6 cellular contexts compared by ENCODE assay signal in the genomic region with DNA sequence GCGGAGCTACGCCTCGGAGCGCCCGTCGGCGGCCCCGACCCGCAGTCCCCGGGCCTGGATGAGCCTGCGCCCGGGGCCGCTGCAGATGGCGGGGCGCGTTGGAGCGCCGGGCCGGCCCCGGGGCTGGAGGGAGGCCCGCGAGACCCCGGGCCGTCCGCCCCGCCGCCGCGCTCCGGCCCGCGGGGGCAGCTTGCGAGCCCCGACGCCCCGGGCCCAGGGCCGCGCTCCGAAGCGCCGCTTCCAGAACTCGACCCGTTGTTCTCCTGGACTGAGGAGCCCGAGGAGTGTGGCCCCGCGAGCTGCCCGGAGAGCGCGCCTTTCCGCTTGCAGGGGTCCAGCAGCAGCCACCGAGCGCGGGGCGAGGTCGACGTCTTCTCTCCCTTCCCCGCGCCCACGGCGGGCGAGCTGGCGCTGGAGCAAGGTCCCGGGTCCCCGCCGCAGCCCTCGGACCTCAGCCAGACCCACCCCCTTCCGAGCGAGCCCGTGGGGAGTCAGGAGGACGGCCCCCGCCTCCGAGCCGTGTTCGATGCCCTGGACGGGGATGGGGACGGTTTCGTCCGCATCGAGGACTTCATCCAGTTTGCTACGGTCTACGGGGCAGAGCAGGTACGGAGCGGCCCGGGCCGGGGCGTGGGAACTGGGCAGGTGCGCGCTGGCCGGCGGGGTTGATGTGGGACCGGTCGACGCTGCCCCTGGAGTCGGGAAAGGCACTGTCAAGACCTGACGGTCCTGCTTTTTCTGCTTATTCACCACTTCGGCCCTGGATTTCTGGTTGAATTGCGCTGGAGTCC. TPM values are rescaled to one million over a fixed set of nuclear protein-coding genes. Genes with fewer than 3 reads are reported as not detected.
A peak's percentile ranks its signal among the peaks of the same experiment; 100 is the strongest.
DNase-seq lines count a peak whose midpoint lies in the region.

No MANE protein-coding gene starts in this region.

- no peak overlapping the region for H3K27ac Mint-ChIP-seq in activated naive CD8-positive, alpha-beta T cell

- H3K4me1 ChIP-seq in mononuclear cell (ENCODE audit: insufficient read depth, low read length) = peaks cover 27% of the 10 kb centered on the region

- H3K9me3 Mint-ChIP-seq in activated naive CD8-positive, alpha-beta T cell (ENCODE audit: low read depth) = no peaks in the 10 kb centered on the region

- H3K27me3 Mint-ChIP-seq in activated naive CD8-positive, alpha-beta T cell = no peaks in the 10 kb centered on the region

- H3K4me1 Mint-ChIP-seq in activated naive CD8-positive, alpha-beta T cell (ENCODE audit: low read depth) = peaks cover 37% of the 10 kb centered on the region

- peak; percentile 26 for DNase-seq in stimulated activated CD4-positive, alpha-beta T cell treated with anti-CD3 and anti-CD28 coated beads, Interleukin-15, amount 100 ng/mL, for 24 hours
- no peak for DNase-seq in stimulated activated CD4-positive, alpha-beta T cell treated with anti-CD3 and anti-CD28 coated beads, Interleukin-1b, Interleukin-23, amount 100 ng/mL, for 48 hours
- DNase-seq in DMS153 treated with DMSO at 0.1 percent for 48 hours (lab: John Stamatoyannopoulos, UW; ENCODE audit: unreplicated experiment) = no peak
- DNase-seq in NCI-H2029 (lab: John Stamatoyannopoulos, UW) = no peak

- H3K4me3 ChIP-seq in mononuclear cell (ENCODE audit: low read length) = peak overlapping the region; percentile 26

- peaks cover 6% of the 10 kb centered on the region for H3K27me3 ChIP-seq in mononuclear cell (ENCODE audit: insufficient read depth, low read length)

- H3K36me3 Mint-ChIP-seq in activated naive CD8-positive, alpha-beta T cell = peaks cover 3% of the 10 kb centered on the region

- H3K4me3 Mint-ChIP-seq in activated naive CD8-positive, alpha-beta T cell = peak overlapping the region; percentile 91

- H3K9me3 ChIP-seq in mononuclear cell (ENCODE audit: low read depth, low read length) = no peaks in the 10 kb centered on the region

RNA-seq across cellular contexts. Expression of a gene that starts 0.9 kb away (rescaled TPM):
- total RNA-seq in mononuclear cell = 6.5 TPM

RNA-seq across cellular contexts. Expression of a gene that starts 24.6 kb away (rescaled TPM):
- total RNA-seq in mononuclear cell = 2.9 TPM

RNA-seq across cellular contexts. Expression of a gene that starts 29.3 kb away (rescaled TPM):
- total RNA-seq in mononuclear cell = 15.0 TPM

RNA-seq across cellular contexts. Expression of a gene that starts 44.5 kb away (rescaled TPM):
- 24.8 TPM for total RNA-seq in mononuclear cell

RNA-seq across cellular contexts. Expression of a gene that starts 56.0 kb away (rescaled TPM):
- 19.9 TPM for total RNA-seq in mononuclear cell
